1 cellular context compared by ENCODE assay signal in the genomic region with DNA sequence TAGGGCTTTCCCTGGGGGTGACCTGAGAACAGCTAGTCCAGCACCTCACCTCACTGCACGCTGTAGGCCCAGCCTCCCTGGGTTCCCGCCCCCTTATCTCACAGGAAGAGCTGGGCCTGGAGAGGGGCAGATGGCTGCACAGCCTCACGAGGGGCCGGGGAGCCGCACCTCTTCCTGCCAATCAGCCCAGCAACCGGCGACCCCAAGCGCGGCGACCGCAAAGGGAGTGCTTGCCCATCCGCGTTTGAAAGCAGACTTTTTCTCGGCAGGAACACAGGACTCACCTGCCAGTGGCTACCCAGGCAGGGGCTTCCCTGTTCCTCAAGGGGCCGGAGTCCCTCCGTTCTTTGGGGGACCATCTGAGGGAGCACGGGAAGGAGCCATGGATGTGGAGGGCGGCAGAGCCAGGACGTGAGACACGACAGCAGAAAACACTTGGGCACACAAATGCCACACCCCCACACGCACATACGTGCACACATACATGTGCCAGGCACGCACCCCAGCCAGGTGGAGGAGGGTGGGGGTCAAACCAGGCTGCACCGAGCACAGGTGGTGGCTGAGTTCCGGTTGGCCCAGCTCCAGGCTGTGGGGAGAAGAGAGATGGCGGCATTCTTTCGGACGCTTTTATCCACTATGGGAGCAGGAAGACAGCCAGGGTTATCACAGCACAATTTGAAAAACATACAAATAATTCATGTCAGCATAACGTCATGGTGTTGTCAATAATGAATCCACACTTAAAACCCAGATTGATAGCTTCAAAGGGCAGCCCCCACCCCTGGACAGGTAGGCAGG.
TF ChIP-seq lines count a peak whose summit lies in the region.

No MANE protein-coding gene starts in this region.

TF ChIP-seq in HepG2, 621 proteins besides CTCF, POLR2A, EP300 and RAD21:
- TF ChIP-seq, protein P1, sequence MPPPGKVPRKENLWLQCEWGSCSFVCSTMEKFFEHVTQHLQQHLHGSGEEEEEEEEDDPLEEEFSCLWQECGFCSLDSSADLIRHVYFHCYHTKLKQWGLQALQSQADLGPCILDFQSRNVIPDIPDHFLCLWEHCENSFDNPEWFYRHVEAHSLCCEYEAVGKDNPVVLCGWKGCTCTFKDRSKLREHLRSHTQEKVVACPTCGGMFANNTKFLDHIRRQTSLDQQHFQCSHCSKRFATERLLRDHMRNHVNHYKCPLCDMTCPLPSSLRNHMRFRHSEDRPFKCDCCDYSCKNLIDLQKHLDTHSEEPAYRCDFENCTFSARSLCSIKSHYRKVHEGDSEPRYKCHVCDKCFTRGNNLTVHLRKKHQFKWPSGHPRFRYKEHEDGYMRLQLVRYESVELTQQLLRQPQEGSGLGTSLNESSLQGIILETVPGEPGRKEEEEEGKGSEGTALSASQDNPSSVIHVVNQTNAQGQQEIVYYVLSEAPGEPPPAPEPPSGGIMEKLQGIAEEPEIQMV (CRISPR knock-in tag; IDR thresholded peaks at IDR 0.05; ENCODE audit: low read depth), result no peak
- peak; percentile 6 for TF ChIP-seq AGO1 (IDR thresholded peaks at IDR 0.05; ENCODE audit: low read depth, low read length, poor library complexity, severe bottlenecking)
- no peak for TF ChIP-seq U2AF2 (IDR thresholded peaks at IDR 0.05; ENCODE audit: low read depth, low read length)
- 0 out of 2 replicates have a peak, but pooled peaks have one; percentile 19 for TF ChIP-seq ZFX (CRISPR knock-in tag; IDR thresholded peaks at IDR 0.05; ENCODE audit: low read depth)
